33 cellular contexts compared by ENCODE assay signal in genomic region chr1:183407474-183407873, GRCh38. TPM values are rescaled to one million over a fixed set of nuclear protein-coding genes. Genes with fewer than 3 reads are reported as not detected.
"Had no signal": no experiment of that assay in that cellular context is flagged by ENCODE, and none has a peak within 500 bp of the region (broad histone marks: within the 10 kb centered on the region; RNA-seq: fewer than 3 reads in every experiment).

No MANE protein-coding gene starts in this region.

- H3K36me3 ChIP-seq: adrenal gland, colonic mucosa, heart right ventricle had no signal

- H3K27me3 ChIP-seq: adrenal gland, body of pancreas, colonic mucosa had no signal

- H3K9me3 ChIP-seq: adrenal gland, body of pancreas, colonic mucosa, heart right ventricle had no signal

- H3K4me3 ChIP-seq: adrenal gland, body of pancreas, colonic mucosa, heart right ventricle had no signal

- H3K4me1 ChIP-seq: adrenal gland, body of pancreas, colonic mucosa had no signal

- DNase-seq: activated CD4-positive, alpha-beta memory T cell treated with anti-CD3 and anti-CD28 coated beads for 36 hours; activated CD4-positive, alpha-beta T cell treated with anti-CD3 and anti-CD28 coated beads for 36 hours; activated CD4-positive, alpha-beta T cell treated with anti-CD3 and anti-CD28 coated beads, Interleukin-2, amount 10 ng/mL, durations not matched to agents 24 days and 14 days; activated CD4-positive, CD25-positive, alpha-beta regulatory T cell; activated CD4-positive, CD25-positive, alpha-beta regulatory T cell treated with anti-CD3 and anti-CD28 coated beads, Interleukin-2, amount 50 U/mL, for 72 hours; activated CD8-positive, alpha-beta memory T cell treated with anti-CD3 and anti-CD28 coated beads, Interleukin-2, amount 10 ng/mL, durations not matched to agents 7 days and 5 days; activated CD8-positive, alpha-beta memory T cell treated with anti-CD3 and anti-CD28 coated beads, Interleukin-2, amount 50 U/mL, for 4 hours; activated CD8-positive, alpha-beta T cell treated with anti-CD3 and anti-CD28 coated beads, Interleukin-2, amount 10 ng/mL, durations not matched to agents 7 days and 5 days; activated effector memory CD4-positive, alpha-beta T cell treated with anti-CD3 and anti-CD28 coated beads, Interleukin-2, amount 50 U/mL, for 16 hours; activated naive CD4-positive, alpha-beta T cell treated with anti-CD3 and anti-CD28 coated beads for 36 hours; activated naive CD8-positive, alpha-beta T cell treated with anti-CD3 and anti-CD28 coated beads for 36 hours; activated naive CD8-positive, alpha-beta T cell treated with anti-CD3 and anti-CD28 coated beads, Interleukin-2, amount 50 U/mL, for 24 hours; activated T-cell treated with anti-CD3 and anti-CD28 coated beads, Interleukin-2, amount 50 U/mL, for 1 hour; activated T-cell treated with anti-CD3 and anti-CD28 coated beads, Interleukin-2, amount 50 U/mL, for 48 hours; adrenal gland; amygdala; aorta; body of pancreas; central memory CD4-positive, alpha-beta T cell; cerebellar nuclear complex; colonic mucosa; effector CD8-positive, alpha-beta T cell; endodermal cell; foreskin fibroblast; glutamatergic neuron; heart right ventricle; T-helper 1 cell; T-helper 17 cell; T1000 had no signal

- ATAC-seq: activated CD4-positive, alpha-beta T cell treated with anti-CD3 and anti-CD28 coated beads for 36 hours; activated CD8-positive, alpha-beta memory T cell treated with anti-CD3 and anti-CD28 coated beads, Interleukin-2, amount 10 ng/mL, durations not matched to agents 7 days and 5 days; activated CD8-positive, alpha-beta T cell treated with anti-CD3 and anti-CD28 coated beads, Interleukin-2, amount 10 ng/mL, durations not matched to agents 7 days and 5 days; activated naive CD8-positive, alpha-beta T cell treated with anti-CD3 and anti-CD28 coated beads, Interleukin-2, amount 50 U/mL, for 24 hours; body of pancreas; esophagus mucosa; T-helper 17 cell had no signal

- H3K27ac ChIP-seq: adrenal gland, body of pancreas, colonic mucosa had no signal

RNA-seq across cellular contexts. Expression of gene NMNAT2, which starts 10.7 kb away (rescaled TPM):
- total RNA-seq: activated CD4-positive, alpha-beta memory T cell treated with anti-CD3 and anti-CD28 coated beads for 36 hours; activated CD4-positive, alpha-beta T cell treated with anti-CD3 and anti-CD28 coated beads for 36 hours; activated CD4-positive, alpha-beta T cell treated with anti-CD3 and anti-CD28 coated beads, Interleukin-2, amount 10 ng/mL, durations not matched to agents 24 days and 14 days; activated CD8-positive, alpha-beta memory T cell treated with anti-CD3 and anti-CD28 coated beads for 36 hours; activated CD8-positive, alpha-beta memory T cell treated with anti-CD3 and anti-CD28 coated beads, Interleukin-2, amount 10 ng/mL, durations not matched to agents 7 days and 5 days; activated CD8-positive, alpha-beta T cell treated with anti-CD3 and anti-CD28 coated beads, Interleukin-2, amount 10 ng/mL, durations not matched to agents 7 days and 5 days; activated naive CD4-positive, alpha-beta T cell treated with anti-CD3 and anti-CD28 coated beads for 36 hours; activated naive CD8-positive, alpha-beta T cell treated with anti-CD3 and anti-CD28 coated beads for 36 hours; activated T-helper 1 cell treated with anti-CD3 and anti-CD28 coated beads, Interleukin-12 subunit alpha, Interleukin-12 subunit beta, Interleukin-2, Interleukin-4 antibody, amounts not matched to agents 30 ng/mL and 10 ng/mL and 1 ng/mL, durations not matched to agents 14 hours and 24 hours and 36 hours; activated T-helper 2 cell treated with anti-CD3 and anti-CD28 coated beads, Interferon-gamma antibody, Interleukin-2, Interleukin-4, amounts not matched to agents 10 μg/mL and 5 μg/mL and 100 μg/mL, durations not matched to agents 14 hours and 24 hours and 36 hours; T-helper 17 cell had no signal
